ENCODE assay signal across 8 cellular contexts in genomic region chr3:57079221-57079831, GRCh38. TPM values are rescaled to one million over a fixed set of nuclear protein-coding genes. Genes with fewer than 3 reads are reported as not detected.
DNase-seq lines count a peak whose midpoint lies in the region; ATAC-seq and TF ChIP-seq lines count a peak whose summit lies in the region.

No MANE protein-coding gene starts in this region.

- no peaks in the 10 kb centered on the region for H3K4me1 Mint-ChIP-seq in endothelial cell (ENCODE audit: unreplicated experiment)

- H3K4me1 ChIP-seq in Peyer's patch (peaks cover 0 to 13% (median 4%) of the 10 kb centered on the region in 4 donors), mucosa of rectum (ENCODE audit: control insufficient read depth in 2 of 2, insufficient read depth in 2 of 2, low read length in 2 of 2) (peaks cover 0 to 4% of the 10 kb centered on the region in 2 donors), uterus (no peaks in the 10 kb centered on the region)

- no peaks in the 10 kb centered on the region for H3K9me3 Mint-ChIP-seq in endothelial cell (ENCODE audit: unreplicated experiment)

- no peak for TF ChIP-seq CTCF in GM12875 (IDR thresholded peaks at IDR 0.05; ENCODE audit: borderline replicate concordance, insufficient read depth, low read depth, low read length)
- no peak for TF ChIP-seq CTCF in Peyer's patch (IDR thresholded peaks at IDR 0.05)
- TF ChIP-seq CTCF in endothelial cell (IDR thresholded peaks at IDR 0.05; ENCODE audit: unreplicated experiment): no peak
- TF ChIP-seq CTCF in uterus (IDR thresholded peaks at IDR 0.05): no peak

- no peaks in the 10 kb centered on the region for H3K36me3 Mint-ChIP-seq in endothelial cell (ENCODE audit: low read depth, unreplicated experiment)

- no peaks in the 10 kb centered on the region for H3K9me3 ChIP-seq in Peyer's patch
- no peaks in the 10 kb centered on the region for H3K9me3 ChIP-seq in mucosa of rectum (ENCODE audit: control insufficient read depth in 2 of 2, low read length in 2 of 2)
- H3K9me3 ChIP-seq in uterus: no peaks in the 10 kb centered on the region

- H3K27me3 ChIP-seq in Peyer's patch: peaks cover 0 to 4% of the 10 kb centered on the region in 2 donors
- peaks cover 0 to 6% of the 10 kb centered on the region in 2 donors for H3K27me3 ChIP-seq in mucosa of rectum (ENCODE audit: control insufficient read depth in 2 of 2, insufficient read depth in 2 of 2, low read length in 2 of 2)
- no peaks in the 10 kb centered on the region for H3K27me3 ChIP-seq in uterus

- no peak overlapping the region for H3K27ac Mint-ChIP-seq in endothelial cell (ENCODE audit: unreplicated experiment)

- H3K9ac ChIP-seq in mucosa of rectum (ENCODE audit: low read depth in 1 of 2, low read length in 2 of 2): peak overlapping the region; percentile 80 to 84

- H3K4me3 ChIP-seq in GM12875 (ENCODE audit: low read depth, low read length) (peak overlapping the region; percentile 40), Peyer's patch (peak overlapping the region; percentile 54 to 98 (median 66)), mucosa of rectum (ENCODE audit: low read length in 2 of 2) (peak overlapping the region; percentile 82 to 85), uterus (peak overlapping the region; percentile 49 to 51)

- H3K27me3 Mint-ChIP-seq in endothelial cell (ENCODE audit: unreplicated experiment): peaks cover 9% of the 10 kb centered on the region

- ATAC-seq in HG03457 (IDR thresholded peaks at IDR 0.05; ENCODE audit: unreplicated experiment): no peak

- H3K27ac ChIP-seq in Peyer's patch (peak overlapping the region in 3 of 4 donors; percentile 21 to 65 (median 49)), mucosa of rectum (ENCODE audit: low read depth in 2 of 2, low read length in 2 of 2) (peak overlapping the region in 1 of 2 donors; percentile 43), uterus (peak overlapping the region; percentile 57 to 63)

- H3K36me3 ChIP-seq in Peyer's patch: no peaks in the 10 kb centered on the region
- no peaks in the 10 kb centered on the region for H3K36me3 ChIP-seq in mucosa of rectum (ENCODE audit: control insufficient read depth in 2 of 2, insufficient read depth in 2 of 2, low read length in 2 of 2)
- no peaks in the 10 kb centered on the region for H3K36me3 ChIP-seq in uterus

- no peak for TF ChIP-seq POLR2A in Peyer's patch (IDR thresholded peaks at IDR 0.05)
- TF ChIP-seq POLR2A in uterus (IDR thresholded peaks at IDR 0.05): no peak

- peak; percentile 22 for DNase-seq in A172 (ENCODE audit: low spot score)
- peak in 2 of 3 donors; percentile 49 to 63 for DNase-seq in Peyer's patch
- peak; percentile 66 for DNase-seq in endothelial cell (ENCODE audit: low spot score)
- DNase-seq in uterus: peak; percentile 31 to 51
- no peak for DNase-seq in DMS153 treated with DMSO at 0.1 percent for 48 hours (lab: John Stamatoyannopoulos, UW; ENCODE audit: unreplicated experiment)

- intact Hi-C loops in uterus (cut with DNase I; ENCODE audit: low total_unique reads): loop anchor here (10.0 kb wide), 1 partner anchor 85 kb away; no protein-coding TSS in a partner anchor

- H3K4me3 Mint-ChIP-seq in endothelial cell (ENCODE audit: unreplicated experiment): peak overlapping the region; percentile 59

RNA-seq across cellular contexts. Expression of gene SPATA12, which starts 18.9 kb away (rescaled TPM):
- 0.47 and 1.9 TPM in 2 replicates for total RNA-seq in A172 (2014; rRNA removed; shearing (Covaris generic))
- total RNA-seq in Peyer's patch (not detected), endothelial cell (ENCODE audit: unreplicated experiment) (0.15 TPM), uterus (1 to 10 TPM in 1 of 4 donors, under 1 TPM in 1, not detected in 2; 0.21 to 2.9 TPM)
